ENCODE assay signal across 1 cellular context in genomic region chr4:2417765-2418651, GRCh38.
TF ChIP-seq lines count a peak whose summit lies in the region.

ZFYVE28 (minus strand) TSS chr4:2418645; CDS start chr4:2418323, 322 bp downstream.

TF ChIP-seq in HEK293, 187 proteins besides CTCF, POLR2A, EP300 and RAD21 (continued from another document and continues in another):
- TF ChIP-seq PRDM10 (tag by site-specific recombination; IDR thresholded peaks at IDR 0.05) = no peak
- no peak for TF ChIP-seq TSHZ1 (tag by site-specific recombination; IDR thresholded peaks at IDR 0.05; ENCODE audit: borderline replicate concordance)
- TF ChIP-seq ZFP3 (tag by site-specific recombination; IDR thresholded peaks at IDR 0.05; ENCODE audit: low read depth) = no peak
- no peak for TF ChIP-seq ZNF510 (tag by site-specific recombination; IDR thresholded peaks at IDR 0.05; ENCODE audit: insufficient replicate concordance)
- no peak for TF ChIP-seq ZNF24 (tag by site-specific recombination; IDR thresholded peaks at IDR 0.05)
- 0 out of 2 replicates have a peak, but pooled peaks have one; percentile 26 for TF ChIP-seq ZBTB48 (tag by site-specific recombination; IDR thresholded peaks at IDR 0.05)
- no peak for TF ChIP-seq ZNF391 (tag by site-specific recombination; IDR thresholded peaks at IDR 0.05; ENCODE audit: borderline replicate concordance, low read depth)
- no peak for TF ChIP-seq ZNF132 (tag by site-specific recombination; IDR thresholded peaks at IDR 0.05; ENCODE audit: borderline replicate concordance)
- no peak for TF ChIP-seq ZNF37A (tag by site-specific recombination; IDR thresholded peaks at IDR 0.05)
- no peak for TF ChIP-seq ZNF677 (tag by site-specific recombination; IDR thresholded peaks at IDR 0.05)
- TF ChIP-seq ZBTB21 (tag by site-specific recombination; IDR thresholded peaks at IDR 0.05) = no peak
- no peak for TF ChIP-seq ZNF211 (tag by site-specific recombination; IDR thresholded peaks at IDR 0.05; ENCODE audit: low read depth)
- TF ChIP-seq, protein P1, sequence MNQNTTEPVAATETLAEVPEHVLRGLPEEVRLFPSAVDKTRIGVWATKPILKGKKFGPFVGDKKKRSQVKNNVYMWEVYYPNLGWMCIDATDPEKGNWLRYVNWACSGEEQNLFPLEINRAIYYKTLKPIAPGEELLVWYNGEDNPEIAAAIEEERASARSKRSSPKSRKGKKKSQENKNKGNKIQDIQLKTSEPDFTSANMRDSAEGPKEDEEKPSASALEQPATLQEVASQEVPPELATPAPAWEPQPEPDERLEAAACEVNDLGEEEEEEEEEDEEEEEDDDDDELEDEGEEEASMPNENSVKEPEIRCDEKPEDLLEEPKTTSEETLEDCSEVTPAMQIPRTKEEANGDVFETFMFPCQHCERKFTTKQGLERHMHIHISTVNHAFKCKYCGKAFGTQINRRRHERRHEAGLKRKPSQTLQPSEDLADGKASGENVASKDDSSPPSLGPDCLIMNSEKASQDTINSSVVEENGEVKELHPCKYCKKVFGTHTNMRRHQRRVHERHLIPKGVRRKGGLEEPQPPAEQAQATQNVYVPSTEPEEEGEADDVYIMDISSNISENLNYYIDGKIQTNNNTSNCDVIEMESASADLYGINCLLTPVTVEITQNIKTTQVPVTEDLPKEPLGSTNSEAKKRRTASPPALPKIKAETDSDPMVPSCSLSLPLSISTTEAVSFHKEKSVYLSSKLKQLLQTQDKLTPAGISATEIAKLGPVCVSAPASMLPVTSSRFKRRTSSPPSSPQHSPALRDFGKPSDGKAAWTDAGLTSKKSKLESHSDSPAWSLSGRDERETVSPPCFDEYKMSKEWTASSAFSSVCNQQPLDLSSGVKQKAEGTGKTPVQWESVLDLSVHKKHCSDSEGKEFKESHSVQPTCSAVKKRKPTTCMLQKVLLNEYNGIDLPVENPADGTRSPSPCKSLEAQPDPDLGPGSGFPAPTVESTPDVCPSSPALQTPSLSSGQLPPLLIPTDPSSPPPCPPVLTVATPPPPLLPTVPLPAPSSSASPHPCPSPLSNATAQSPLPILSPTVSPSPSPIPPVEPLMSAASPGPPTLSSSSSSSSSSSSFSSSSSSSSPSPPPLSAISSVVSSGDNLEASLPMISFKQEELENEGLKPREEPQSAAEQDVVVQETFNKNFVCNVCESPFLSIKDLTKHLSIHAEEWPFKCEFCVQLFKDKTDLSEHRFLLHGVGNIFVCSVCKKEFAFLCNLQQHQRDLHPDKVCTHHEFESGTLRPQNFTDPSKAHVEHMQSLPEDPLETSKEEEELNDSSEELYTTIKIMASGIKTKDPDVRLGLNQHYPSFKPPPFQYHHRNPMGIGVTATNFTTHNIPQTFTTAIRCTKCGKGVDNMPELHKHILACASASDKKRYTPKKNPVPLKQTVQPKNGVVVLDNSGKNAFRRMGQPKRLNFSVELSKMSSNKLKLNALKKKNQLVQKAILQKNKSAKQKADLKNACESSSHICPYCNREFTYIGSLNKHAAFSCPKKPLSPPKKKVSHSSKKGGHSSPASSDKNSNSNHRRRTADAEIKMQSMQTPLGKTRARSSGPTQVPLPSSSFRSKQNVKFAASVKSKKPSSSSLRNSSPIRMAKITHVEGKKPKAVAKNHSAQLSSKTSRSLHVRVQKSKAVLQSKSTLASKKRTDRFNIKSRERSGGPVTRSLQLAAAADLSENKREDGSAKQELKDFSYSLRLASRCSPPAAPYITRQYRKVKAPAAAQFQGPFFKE (tag by site-specific recombination; IDR thresholded peaks at IDR 0.05; ENCODE audit: borderline replicate concordance) = no peak
- TF ChIP-seq ZNF600 (tag by site-specific recombination; IDR thresholded peaks at IDR 0.05) = 0 out of 2 replicates have a peak, but pooled peaks have one; percentile 69
- TF ChIP-seq, protein P2, sequence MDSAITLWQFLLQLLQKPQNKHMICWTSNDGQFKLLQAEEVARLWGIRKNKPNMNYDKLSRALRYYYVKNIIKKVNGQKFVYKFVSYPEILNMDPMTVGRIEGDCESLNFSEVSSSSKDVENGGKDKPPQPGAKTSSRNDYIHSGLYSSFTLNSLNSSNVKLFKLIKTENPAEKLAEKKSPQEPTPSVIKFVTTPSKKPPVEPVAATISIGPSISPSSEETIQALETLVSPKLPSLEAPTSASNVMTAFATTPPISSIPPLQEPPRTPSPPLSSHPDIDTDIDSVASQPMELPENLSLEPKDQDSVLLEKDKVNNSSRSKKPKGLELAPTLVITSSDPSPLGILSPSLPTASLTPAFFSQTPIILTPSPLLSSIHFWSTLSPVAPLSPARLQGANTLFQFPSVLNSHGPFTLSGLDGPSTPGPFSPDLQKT (IDR thresholded peaks at IDR 0.05; ENCODE audit: borderline replicate concordance, low read depth, low read length) = no peak
- no peak for TF ChIP-seq GFI1B (tag by site-specific recombination; IDR thresholded peaks at IDR 0.05)
- peak; percentile 56 for TF ChIP-seq GLIS2 (tag by site-specific recombination; IDR thresholded peaks at IDR 0.05)
- TF ChIP-seq, protein P3, sequence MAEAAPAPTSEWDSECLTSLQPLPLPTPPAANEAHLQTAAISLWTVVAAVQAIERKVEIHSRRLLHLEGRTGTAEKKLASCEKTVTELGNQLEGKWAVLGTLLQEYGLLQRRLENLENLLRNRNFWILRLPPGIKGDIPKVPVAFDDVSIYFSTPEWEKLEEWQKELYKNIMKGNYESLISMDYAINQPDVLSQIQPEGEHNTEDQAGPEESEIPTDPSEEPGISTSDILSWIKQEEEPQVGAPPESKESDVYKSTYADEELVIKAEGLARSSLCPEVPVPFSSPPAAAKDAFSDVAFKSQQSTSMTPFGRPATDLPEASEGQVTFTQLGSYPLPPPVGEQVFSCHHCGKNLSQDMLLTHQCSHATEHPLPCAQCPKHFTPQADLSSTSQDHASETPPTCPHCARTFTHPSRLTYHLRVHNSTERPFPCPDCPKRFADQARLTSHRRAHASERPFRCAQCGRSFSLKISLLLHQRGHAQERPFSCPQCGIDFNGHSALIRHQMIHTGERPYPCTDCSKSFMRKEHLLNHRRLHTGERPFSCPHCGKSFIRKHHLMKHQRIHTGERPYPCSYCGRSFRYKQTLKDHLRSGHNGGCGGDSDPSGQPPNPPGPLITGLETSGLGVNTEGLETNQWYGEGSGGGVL (tag by site-specific recombination; IDR thresholded peaks at IDR 0.05) = peak; percentile 69
- TF ChIP-seq ZFP41 (tag by site-specific recombination; IDR thresholded peaks at IDR 0.05; ENCODE audit: borderline replicate concordance) = no peak
- TF ChIP-seq, protein P4, sequence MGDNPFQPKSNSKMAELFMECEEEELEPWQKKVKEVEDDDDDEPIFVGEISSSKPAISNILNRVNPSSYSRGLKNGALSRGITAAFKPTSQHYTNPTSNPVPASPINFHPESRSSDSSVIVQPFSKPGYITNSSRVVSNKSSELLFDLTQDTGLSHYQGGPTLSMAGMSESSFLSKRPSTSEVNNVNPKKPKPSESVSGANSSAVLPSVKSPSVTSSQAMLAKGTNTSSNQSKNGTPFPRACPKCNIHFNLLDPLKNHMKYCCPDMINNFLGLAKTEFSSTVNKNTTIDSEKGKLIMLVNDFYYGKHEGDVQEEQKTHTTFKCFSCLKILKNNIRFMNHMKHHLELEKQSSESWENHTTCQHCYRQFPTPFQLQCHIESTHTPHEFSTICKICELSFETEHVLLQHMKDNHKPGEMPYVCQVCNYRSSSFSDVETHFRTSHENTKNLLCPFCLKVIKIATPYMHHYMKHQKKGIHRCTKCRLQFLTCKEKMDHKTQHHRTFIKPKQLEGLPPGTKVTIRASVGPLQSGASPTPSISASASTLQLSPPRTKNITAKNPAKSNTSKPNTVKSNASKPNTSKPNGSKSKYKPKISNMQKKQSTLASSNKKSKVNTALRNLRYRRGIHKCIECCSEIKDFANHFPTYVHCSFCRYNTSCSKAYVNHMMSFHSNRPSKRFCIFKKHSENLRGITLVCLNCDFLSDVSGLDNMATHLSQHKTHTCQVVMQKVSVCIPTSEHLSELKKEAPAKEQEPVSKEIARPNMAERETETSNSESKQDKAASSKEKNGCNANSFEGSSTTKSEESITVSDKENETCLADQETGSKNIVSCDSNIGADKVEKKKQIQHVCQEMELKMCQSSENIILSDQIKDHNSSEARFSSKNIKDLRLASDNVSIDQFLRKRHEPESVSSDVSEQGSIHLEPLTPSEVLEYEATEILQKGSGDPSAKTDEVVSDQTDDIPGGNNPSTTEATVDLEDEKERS (tag by site-specific recombination; IDR thresholded peaks at IDR 0.05) = no peak
- 0 out of 2 replicates have a peak, but pooled peaks have one; percentile 11 for TF ChIP-seq GLIS1 (tag by site-specific recombination; IDR thresholded peaks at IDR 0.05)
- no peak for TF ChIP-seq ZNF670 (tag by site-specific recombination; IDR thresholded peaks at IDR 0.05; ENCODE audit: low read depth)
- TF ChIP-seq, protein P5, sequence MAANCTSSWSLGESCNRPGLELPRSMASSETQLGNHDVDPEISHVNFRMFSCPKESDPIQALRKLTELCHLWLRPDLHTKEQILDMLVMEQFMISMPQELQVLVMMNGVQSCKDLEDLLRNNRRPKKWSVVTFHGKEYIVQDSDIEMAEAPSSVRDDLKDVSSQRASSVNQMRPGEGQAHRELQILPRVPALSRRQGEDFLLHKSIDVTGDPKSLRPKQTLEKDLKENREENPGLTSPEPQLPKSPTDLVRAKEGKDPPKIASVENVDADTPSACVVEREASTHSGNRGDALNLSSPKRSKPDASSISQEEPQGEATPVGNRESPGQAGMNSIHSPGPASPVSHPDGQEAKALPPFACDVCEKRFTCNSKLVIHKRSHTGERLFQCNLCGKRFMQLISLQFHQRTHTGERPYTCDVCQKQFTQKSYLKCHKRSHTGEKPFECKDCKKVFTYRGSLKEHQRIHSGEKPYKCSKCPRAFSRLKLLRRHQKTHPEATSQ (tag by site-specific recombination; IDR thresholded peaks at IDR 0.05) = no peak
- TF ChIP-seq SCRT2 (tag by site-specific recombination; IDR thresholded peaks at IDR 0.05) = no peak
- TF ChIP-seq ZNF366 (tag by site-specific recombination; conservative IDR thresholded peaks at IDR 0.05) = peak; percentile 43; the same call in 1 of the 2 replicates
- no peak for TF ChIP-seq ZNF138 (tag by site-specific recombination; IDR thresholded peaks at IDR 0.05; ENCODE audit: borderline replicate concordance)
- TF ChIP-seq, protein P6, sequence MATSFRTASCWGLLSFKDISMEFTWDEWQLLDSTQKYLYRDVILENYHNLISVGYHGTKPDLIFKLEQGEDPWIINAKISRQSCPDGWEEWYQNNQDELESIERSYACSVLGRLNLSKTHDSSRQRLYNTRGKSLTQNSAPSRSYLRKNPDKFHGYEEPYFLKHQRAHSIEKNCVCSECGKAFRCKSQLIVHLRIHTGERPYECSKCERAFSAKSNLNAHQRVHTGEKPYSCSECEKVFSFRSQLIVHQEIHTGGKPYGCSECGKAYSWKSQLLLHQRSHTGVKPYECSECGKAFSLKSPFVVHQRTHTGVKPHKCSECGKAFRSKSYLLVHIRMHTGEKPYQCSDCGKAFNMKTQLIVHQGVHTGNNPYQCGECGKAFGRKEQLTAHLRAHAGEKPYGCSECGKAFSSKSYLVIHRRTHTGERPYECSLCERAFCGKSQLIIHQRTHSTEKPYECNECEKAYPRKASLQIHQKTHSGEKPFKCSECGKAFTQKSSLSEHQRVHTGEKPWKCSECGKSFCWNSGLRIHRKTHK (tag by site-specific recombination; IDR thresholded peaks at IDR 0.05) = no peak
